Comparison of ENCODE assay signal across 10 cellular contexts in genomic region chr16:10965440-10966039, GRCh38. TPM values are rescaled to one million over a fixed set of nuclear protein-coding genes. Genes with fewer than 3 reads are reported as not detected.
DNase-seq lines count a peak whose midpoint lies in the region; ATAC-seq lines count a peak whose summit lies in the region.
"Had no signal": no experiment of that assay in that cellular context is flagged by ENCODE, and none has a peak within 500 bp of the region (broad histone marks: within the 10 kb centered on the region; RNA-seq: fewer than 3 reads in every experiment).

No MANE protein-coding gene starts in this region.

- POLR2A ChIA-PET in activated CD4-positive, alpha-beta T cell treated with anti-CD3 and anti-CD28 coated beads for 36 hours (lab: Charles Lee): interaction anchor here (0.6 to 3.6 kb wide), 13 partner anchors 12 to 1648 kb away, joined by 3 to 49 read pairs (median 7); partner anchors contain the start of gene SOCS1

- CTCF ChIA-PET in activated CD4-positive, alpha-beta T cell treated with anti-CD3 and anti-CD28 coated beads for 36 hours (lab: Charles Lee): interaction anchor here (0.6 to 11.6 kb wide), 26 partner anchors 14 to 442 kb away, joined by 3 to 121 read pairs (median 6); partner anchors contain the start of genes CLEC16A, DEXI and SOCS1

- peaks cover 68% of the 10 kb centered on the region for H3K4me1 Mint-ChIP-seq in activated CD4-positive, alpha-beta T cell treated with anti-CD3 and anti-CD28 coated beads for 36 hours
- H3K4me1 Mint-ChIP-seq in central memory CD8-positive, alpha-beta T cell: peaks cover 23% of the 10 kb centered on the region

- H3K4me3 Mint-ChIP-seq in activated CD4-positive, alpha-beta T cell treated with anti-CD3 and anti-CD28 coated beads for 36 hours: peak overlapping the region; percentile 41
- H3K4me3 Mint-ChIP-seq in central memory CD8-positive, alpha-beta T cell: no peak overlapping the region

- intact Hi-C loops in activated CD4-positive, alpha-beta T cell treated with anti-CD3 and anti-CD28 coated beads for 36 hours (cut with DNase I, micrococcal nuclease): loop anchor here (1.0 to 10.0 kb wide), 15 partner anchors 8 to 829 kb away; partner anchors contain the start of genes LITAF (in 1 of the 2), SOCS1 (in 1 of the 2) and ZC3H7A (in 1 of the 2)
- intact Hi-C loops in left cardiac atrium (cut with DNase I): loop anchor here (5.0 to 10.0 kb wide), 3 partner anchors 139 to 392 kb away; no protein-coding TSS in a partner anchor

- peaks cover 47% of the 10 kb centered on the region for H3K36me3 Mint-ChIP-seq in activated CD4-positive, alpha-beta T cell treated with anti-CD3 and anti-CD28 coated beads for 36 hours (ENCODE audit: low read depth)
- H3K36me3 Mint-ChIP-seq in central memory CD8-positive, alpha-beta T cell (ENCODE audit: insufficient read depth): peaks cover 21% of the 10 kb centered on the region

- peak; percentile 49 for ATAC-seq in activated CD4-positive, alpha-beta T cell treated with anti-CD3 and anti-CD28 coated beads for 36 hours
- ATAC-seq in GM21423 (IDR thresholded peaks at IDR 0.05; ENCODE audit: unreplicated experiment): peak; percentile 50
- ATAC-seq in HG03432 (IDR thresholded peaks at IDR 0.05; ENCODE audit: unreplicated experiment): peak; percentile 76
- ATAC-seq in central memory CD8-positive, alpha-beta T cell (replicated peaks; ENCODE audit: extremely low read depth, poor library complexity, severe bottlenecking): peak; percentile 5
- ATAC-seq in left cardiac atrium: no peak
- ATAC-seq: PC-3 had no signal

- H3K27me3 Mint-ChIP-seq in activated CD4-positive, alpha-beta T cell treated with anti-CD3 and anti-CD28 coated beads for 36 hours: no peaks in the 10 kb centered on the region
- H3K27me3 Mint-ChIP-seq in central memory CD8-positive, alpha-beta T cell: no peaks in the 10 kb centered on the region

- peak overlapping the region; percentile 97 for H3K27ac Mint-ChIP-seq in activated CD4-positive, alpha-beta T cell treated with anti-CD3 and anti-CD28 coated beads for 36 hours
- peak overlapping the region; percentile 47 for H3K27ac Mint-ChIP-seq in central memory CD8-positive, alpha-beta T cell (ENCODE audit: low read depth)

- H3K9me3 Mint-ChIP-seq in activated CD4-positive, alpha-beta T cell treated with anti-CD3 and anti-CD28 coated beads for 36 hours (ENCODE audit: low read depth): peaks cover 8% of the 10 kb centered on the region
- H3K9me3 Mint-ChIP-seq in central memory CD8-positive, alpha-beta T cell: no peaks in the 10 kb centered on the region

- peak; percentile 61 for DNase-seq in activated CD4-positive, alpha-beta T cell treated with anti-CD3 and anti-CD28 coated beads for 36 hours
- DNase-seq in activated CD4-positive, alpha-beta T cell treated with anti-CD3 and anti-CD28 coated beads for 1 hour: no peak
- DNase-seq in central memory CD8-positive, alpha-beta T cell (ENCODE audit: low spot score in 2 of 2): no peak
- DNase-seq in NCI-H2029 treated with DMSO at 0.1 percent for 48 hours (lab: John Stamatoyannopoulos, UW) (no peak), NCI-H446 treated with DMSO at 0.1 percent for 48 hours (lab: John Stamatoyannopoulos, UW) (no peak), left cardiac atrium (no peak)
- DNase-seq: foreskin melanocyte, PC-3 had no signal

RNA-seq across cellular contexts. Expression of gene CLEC16A, which starts 21.2 kb away (rescaled TPM):
- total RNA-seq in activated CD4-positive, alpha-beta T cell treated with anti-CD3 and anti-CD28 coated beads for 36 hours: 10 to 100 TPM; 23.5 to 25.4 TPM
- 10 to 100 TPM; 25.5 to 30.2 TPM for total RNA-seq in left cardiac atrium

RNA-seq across cellular contexts. Expression of gene DEXI, which starts 23.3 kb away (rescaled TPM):
- total RNA-seq in activated CD4-positive, alpha-beta T cell treated with anti-CD3 and anti-CD28 coated beads for 36 hours: 10 to 100 TPM; 33.8 to 34.9 TPM
- 10 to 100 TPM; 68.5 to 84.9 TPM for total RNA-seq in left cardiac atrium

Comparison
In these comparisons a context has a peak if more than half of its experiments do, and no peak if none do; other contexts are left out.
1. ATAC-seq: peak in activated CD4-positive, alpha-beta T cell treated with anti-CD3 and anti-CD28 coated beads for 36 hours (single experiment), GM21423 (single experiment), HG03432 (single experiment) and central memory CD8-positive, alpha-beta T cell (single experiment); none in left cardiac atrium (0 of 2).